ENCODE assay signal across 8 cellular contexts in genomic region chr12:43836455-43836989, GRCh38. TPM values are rescaled to one million over a fixed set of nuclear protein-coding genes. Genes with fewer than 3 reads are reported as not detected.
DNase-seq lines count a peak whose midpoint lies in the region; ATAC-seq, FAIRE-seq and TF ChIP-seq lines count a peak whose summit lies in the region.

No MANE protein-coding gene starts in this region.

- no peak for FAIRE-seq in astrocyte (lab: Jason Lieb, UNC)

- no peaks in the 10 kb centered on the region for H3K36me3 Mint-ChIP-seq in astrocyte (ENCODE audit: low read depth, unreplicated experiment)

- H3K9me3 ChIP-seq in astrocyte (ENCODE audit: insufficient read depth, low read depth, low read length) (no peaks in the 10 kb centered on the region), iPS-18c (ENCODE audit: control insufficient read depth, insufficient read depth, low read length) (no peaks in the 10 kb centered on the region), smooth muscle cell (replicated peaks; ENCODE audit: low read depth) (no peaks in the 10 kb centered on the region)

- H3K4me2 ChIP-seq in KMS-11 (peak overlapping the region; percentile 51), astrocyte (ENCODE audit: low read length) (peak overlapping the region; percentile 89), smooth muscle cell (peak overlapping the region; percentile 89)

- H3K27ac ChIP-seq in KMS-11 (peak overlapping the region; percentile 92), astrocyte (ENCODE audit: low read depth, low read length) (peak overlapping the region; percentile 75), smooth muscle cell (ENCODE audit: low read depth) (peak overlapping the region; percentile 87)

- H3K27ac Mint-ChIP-seq in astrocyte (ENCODE audit: unreplicated experiment), result peak overlapping the region; percentile 4

- H3K9me3 Mint-ChIP-seq in astrocyte (ENCODE audit: unreplicated experiment), result no peaks in the 10 kb centered on the region

- H2AFZ ChIP-seq in KMS-11 (ENCODE audit: low read depth), result peak overlapping the region; percentile 74
- H2AFZ ChIP-seq in astrocyte (ENCODE audit: low read depth, low read length), result peak overlapping the region; percentile 91
- peak overlapping the region; percentile 93 for H2AFZ ChIP-seq in smooth muscle cell (ENCODE audit: low read depth)

- peak overlapping the region; percentile 81 for H3K4me3 Mint-ChIP-seq in astrocyte (ENCODE audit: unreplicated experiment)

- H3K4me1 ChIP-seq in KMS-11 (ENCODE audit: low read depth, poor library complexity, severe bottlenecking) (peaks cover 20% of the 10 kb centered on the region), astrocyte (ENCODE audit: insufficient read depth, low read length) (peaks cover 5% of the 10 kb centered on the region), smooth muscle cell (ENCODE audit: low read depth) (no peaks in the 10 kb centered on the region)

- no peaks in the 10 kb centered on the region for H3K27me3 Mint-ChIP-seq in astrocyte (ENCODE audit: low read depth, unreplicated experiment)

- H3K4me1 Mint-ChIP-seq in astrocyte (ENCODE audit: low read depth, unreplicated experiment), result peaks cover 4% of the 10 kb centered on the region

- ATAC-seq in GM21390 (IDR thresholded peaks at IDR 0.05; ENCODE audit: unreplicated experiment), result peak; percentile 20

- H3K79me2 ChIP-seq in KMS-11 (ENCODE audit: insufficient read depth, low read depth), result no peaks in the 10 kb centered on the region; the same call in 1 of the 2 replicates
- H3K79me2 ChIP-seq in astrocyte (ENCODE audit: insufficient read depth, low read length), result peaks cover 11% of the 10 kb centered on the region
- peaks cover 28% of the 10 kb centered on the region for H3K79me2 ChIP-seq in smooth muscle cell (ENCODE audit: low read depth)

- H4K20me1 ChIP-seq in KMS-11 (ENCODE audit: insufficient read depth) (no peaks in the 10 kb centered on the region), astrocyte (ENCODE audit: insufficient read depth, low read length) (no peaks in the 10 kb centered on the region), smooth muscle cell (ENCODE audit: low read depth) (no peaks in the 10 kb centered on the region)

- H3K36me3 ChIP-seq in KMS-11 (ENCODE audit: insufficient read depth) (no peaks in the 10 kb centered on the region), astrocyte (ENCODE audit: insufficient read depth, low read length) (no peaks in the 10 kb centered on the region), smooth muscle cell (ENCODE audit: low read depth) (no peaks in the 10 kb centered on the region)

- WGBS in smooth muscle cell (ENCODE audit: low lambda C conversion rate), result 2% methylated on average over 10 of the region's 10 CpGs

- H3K27me3 ChIP-seq in KMS-11 (ENCODE audit: insufficient read depth, low read depth) (no peaks in the 10 kb centered on the region), astrocyte (ENCODE audit: insufficient read depth, low read length) (no peaks in the 10 kb centered on the region), smooth muscle cell (ENCODE audit: low read depth) (no peaks in the 10 kb centered on the region)

- DNase-seq in DMS114 treated with DMSO at 0.1 percent for 48 hours (lab: John Stamatoyannopoulos, UW; ENCODE audit: unreplicated experiment) (peak; percentile 41), astrocyte (ENCODE audit: low read depth) (peak; percentile 58), smooth muscle cell (lab: John Stamatoyannopoulos, UW; ENCODE audit: unreplicated experiment) (no peak), middle frontal gyrus (ENCODE audit: extremely low spot score, low spot score) (no peak), NCI-H187 (lab: John Stamatoyannopoulos, UW) (no peak)

- H3K4me3 ChIP-seq in KMS-11 (IDR thresholded peaks at IDR 0.05; ENCODE audit: insufficient read depth, low read depth, low read length) (no peak overlapping the region), astrocyte (ENCODE audit: insufficient read depth, low read depth, low read length) (peak overlapping the region; percentile 74), iPS-18c (ENCODE audit: insufficient read depth, low read depth, low read length) (peak overlapping the region; percentile 81), smooth muscle cell (peak overlapping the region; percentile 88)

- H3K9ac ChIP-seq in KMS-11, result peak overlapping the region; percentile 96
- H3K9ac ChIP-seq in astrocyte (ENCODE audit: low read length), result peak overlapping the region; percentile 86
- H3K9ac ChIP-seq in smooth muscle cell (ENCODE audit: low read depth), result peak overlapping the region; percentile 92

- H3F3A ChIP-seq in smooth muscle cell (ENCODE audit: low read depth), result peaks cover 4% of the 10 kb centered on the region

- no peak for TF ChIP-seq CTCF in KMS-11 (conservative IDR thresholded peaks at IDR 0.05; ENCODE audit: low read depth, low read length)
- TF ChIP-seq CTCF in astrocyte (IDR thresholded peaks at IDR 0.05; ENCODE audit: insufficient read depth, low read depth, low read length), result no peak
- no peak for TF ChIP-seq CTCF in smooth muscle cell (IDR thresholded peaks at IDR 0.05; ENCODE audit: borderline replicate concordance, insufficient read depth, poor library complexity, severe bottlenecking)

RNA-seq across cellular contexts. Expression of gene TMEM117, which starts 0.6 kb away (rescaled TPM):
- total RNA-seq in astrocyte, result 10.6 and 13.1 TPM in 2 replicates
- total RNA-seq in smooth muscle cell, result 35.2 and 38.9 TPM in 2 replicates
- polyA plus RNA-seq in smooth muscle cell, result 12.9 and 13.0 TPM in 2 replicates

RNA-seq across cellular contexts. Expression of gene TWF1, which starts 30.4 kb away (rescaled TPM):
- total RNA-seq in astrocyte (98.8 and 105 TPM in 2 replicates), smooth muscle cell (136 and 151 TPM in 2 replicates)
- 51.8 and 60.1 TPM in 2 replicates for polyA plus RNA-seq in smooth muscle cell

Comparison
In these comparisons a context has a peak if more than half of its experiments do, and no peak if none do; other contexts are left out.
1. DNase-seq: peak in DMS114 treated with DMSO at 0.1 percent for 48 hours (single experiment) and astrocyte (single experiment); none in smooth muscle cell (single experiment), middle frontal gyrus (single experiment) and NCI-H187 (0 of 2).
2. Peak in every context shown above with its lines, with median percentiles within 50 percentile points of each other: H2AFZ ChIP-seq, H3K27ac ChIP-seq, H3K4me2 ChIP-seq and H3K9ac ChIP-seq.